In the genomic region with DNA sequence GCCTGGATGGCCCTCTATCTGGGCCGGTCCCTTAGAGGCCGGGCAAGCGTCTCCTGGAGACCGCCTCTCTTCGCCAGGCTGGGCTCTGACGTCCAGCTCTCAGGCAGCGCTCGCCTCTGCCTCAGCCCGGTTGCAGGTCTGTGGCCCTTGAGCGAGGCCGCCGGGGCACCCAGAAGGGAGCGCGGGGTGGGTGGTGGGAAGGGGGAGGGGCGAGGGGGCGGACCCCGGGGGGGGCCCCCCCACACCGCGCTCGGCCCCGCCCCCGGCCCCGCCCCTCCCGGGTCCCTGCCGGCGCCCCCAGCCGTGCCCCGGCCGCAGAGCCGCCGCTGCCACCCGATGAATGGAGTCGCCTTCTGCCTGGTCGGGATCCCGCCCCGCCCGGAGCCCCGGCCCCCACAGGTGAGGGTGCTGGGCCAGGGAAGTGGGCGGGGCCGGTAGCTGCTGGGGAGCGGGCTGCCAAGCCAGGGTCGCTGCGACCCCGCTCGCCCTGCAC, we compare ENCODE assay signal across 8 cellular contexts. TPM values are rescaled to one million over a fixed set of nuclear protein-coding genes. Genes with fewer than 3 reads are reported as not detected.
DNase-seq lines count a peak whose midpoint lies in the region; ATAC-seq, FAIRE-seq and TF ChIP-seq lines count a peak whose summit lies in the region.

A gene with protein sequence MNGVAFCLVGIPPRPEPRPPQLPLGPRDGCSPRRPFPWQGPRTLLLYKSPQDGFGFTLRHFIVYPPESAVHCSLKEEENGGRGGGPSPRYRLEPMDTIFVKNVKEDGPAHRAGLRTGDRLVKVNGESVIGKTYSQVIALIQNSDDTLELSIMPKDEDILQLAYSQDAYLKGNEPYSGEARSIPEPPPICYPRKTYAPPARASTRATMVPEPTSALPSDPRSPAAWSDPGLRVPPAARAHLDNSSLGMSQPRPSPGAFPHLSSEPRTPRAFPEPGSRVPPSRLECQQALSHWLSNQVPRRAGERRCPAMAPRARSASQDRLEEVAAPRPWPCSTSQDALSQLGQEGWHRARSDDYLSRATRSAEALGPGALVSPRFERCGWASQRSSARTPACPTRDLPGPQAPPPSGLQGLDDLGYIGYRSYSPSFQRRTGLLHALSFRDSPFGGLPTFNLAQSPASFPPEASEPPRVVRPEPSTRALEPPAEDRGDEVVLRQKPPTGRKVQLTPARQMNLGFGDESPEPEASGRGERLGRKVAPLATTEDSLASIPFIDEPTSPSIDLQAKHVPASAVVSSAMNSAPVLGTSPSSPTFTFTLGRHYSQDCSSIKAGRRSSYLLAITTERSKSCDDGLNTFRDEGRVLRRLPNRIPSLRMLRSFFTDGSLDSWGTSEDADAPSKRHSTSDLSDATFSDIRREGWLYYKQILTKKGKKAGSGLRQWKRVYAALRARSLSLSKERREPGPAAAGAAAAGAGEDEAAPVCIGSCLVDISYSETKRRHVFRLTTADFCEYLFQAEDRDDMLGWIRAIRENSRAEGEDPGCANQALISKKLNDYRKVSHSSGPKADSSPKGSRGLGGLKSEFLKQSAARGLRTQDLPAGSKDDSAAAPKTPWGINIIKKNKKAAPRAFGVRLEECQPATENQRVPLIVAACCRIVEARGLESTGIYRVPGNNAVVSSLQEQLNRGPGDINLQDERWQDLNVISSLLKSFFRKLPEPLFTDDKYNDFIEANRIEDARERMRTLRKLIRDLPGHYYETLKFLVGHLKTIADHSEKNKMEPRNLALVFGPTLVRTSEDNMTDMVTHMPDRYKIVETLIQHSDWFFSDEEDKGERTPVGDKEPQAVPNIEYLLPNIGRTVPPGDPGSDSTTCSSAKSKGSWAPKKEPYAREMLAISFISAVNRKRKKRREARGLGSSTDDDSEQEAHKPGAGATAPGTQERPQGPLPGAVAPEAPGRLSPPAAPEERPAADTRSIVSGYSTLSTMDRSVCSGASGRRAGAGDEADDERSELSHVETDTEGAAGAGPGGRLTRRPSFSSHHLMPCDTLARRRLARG (N-terminal part only) (plus strand): TSS at position 315 of the 493 bp plus-strand sequence. CDS start 22 bp downstream, at position 337.

- peak; percentile 77 for DNase-seq in GM23338 (ENCODE audit: low spot score)
- peak in 19 of 34 experiments; percentile 5 to 38 (median 22) for DNase-seq in T-cell
- DNase-seq in GM12878 (ENCODE audit: low read depth, low spot score), result no peak
- peak; percentile 78 to 90 (median 89) for DNase-seq in right cardiac atrium
- peak; percentile 77 for DNase-seq in pons (ENCODE audit: low spot score)

- H3K4me3 Mint-ChIP-seq in GM23338 (peak within 1 kb of the TSS; percentile 70), T-cell (peak within 1 kb of the TSS; percentile 58 to 74 (median 71))

- H2AFZ ChIP-seq in GM23338 (no peak within 1 kb of the TSS), GM12878 (ENCODE audit: control insufficient read depth, low read depth, low read length) (peak within 1 kb of the TSS; percentile 75)

- in situ Hi-C loops in GM12878 (cut with MboI), result no loop called here

- peaks cover 10% of the 10 kb centered on the region for H4K20me1 ChIP-seq in GM23338 (replicated peaks; ENCODE audit: insufficient read depth)
- H4K20me1 ChIP-seq in GM12878 (ENCODE audit: control insufficient read depth, insufficient read depth), result no peaks in the 10 kb centered on the region

- intact Hi-C loops in GM12878 (cut with micrococcal nuclease; ENCODE audit: unreplicated experiment), result loop anchor here (10.0 kb wide), 1 partner anchor 157 kb away; no protein-coding TSS in a partner anchor
- intact Hi-C loops in right cardiac atrium (cut with DNase I), result loop anchor here in 1 of 4 donors (10.0 kb wide), 1 partner anchor 237 kb away; no protein-coding TSS in a partner anchor

- peaks cover 8% of the 10 kb centered on the region; the same call in 2 of the 3 replicates for H3K36me3 Mint-ChIP-seq in GM23338 (ENCODE audit: low read depth)
- no peaks in the 10 kb centered on the region for H3K36me3 Mint-ChIP-seq in T-cell

- no peak for TF ChIP-seq CTCF in GM23338 (conservative IDR thresholded peaks at IDR 0.05; ENCODE audit: low read depth in 2 of 2)
- no peak for TF ChIP-seq CTCF in GM12878 (IDR thresholded peaks at IDR 0.05 in 2 of 3, conservative IDR thresholded peaks at IDR 0.05 in 1 of 3; ENCODE audit: control insufficient read depth in 2 of 3, extremely low read depth in 1 of 3, insufficient read depth in 1 of 3, low read depth in 3 of 3, low read length in 3 of 3)

- no peak within 1 kb of the TSS for H3K27ac ChIP-seq in GM23338 (ENCODE audit: low read depth)
- no peak within 1 kb of the TSS for H3K27ac ChIP-seq in GM12878 (ENCODE audit: control insufficient read depth, insufficient read depth)
- H3K27ac ChIP-seq in right cardiac atrium (ENCODE audit: low read length), result peak within 1 kb of the TSS; percentile 90

- H3K79me2 ChIP-seq in GM23338 (replicated peaks; ENCODE audit: insufficient read depth) (peaks cover 68% of the 10 kb centered on the region), GM12878 (ENCODE audit: control insufficient read depth, insufficient read depth, low read length) (no peaks in the 10 kb centered on the region)

- H3K4me3 ChIP-seq in GM23338 (peak within 1 kb of the TSS; percentile 87), GM12878 (peak within 1 kb of the TSS; percentile 80), right cardiac atrium (ENCODE audit: low read length) (peak within 1 kb of the TSS; percentile 90)

- no peak within 1 kb of the TSS for H3K27ac Mint-ChIP-seq in GM23338
- H3K27ac Mint-ChIP-seq in T-cell, result no peak within 1 kb of the TSS

- no peaks in the 10 kb centered on the region for H3K36me3 ChIP-seq in GM23338 (ENCODE audit: insufficient read depth)
- no peaks in the 10 kb centered on the region for H3K36me3 ChIP-seq in GM12878 (ENCODE audit: control insufficient read depth in 2 of 2, insufficient read depth in 2 of 2, low read length in 1 of 2)

- POLR2A ChIA-PET in T-cell (lab: Charles Lee), result no interaction called here
- POLR2A ChIA-PET in GM12878 (lab: Charles Lee), result interaction anchor here (0.6 kb wide), 2 partner anchors 76 to 266 kb away, joined by 3 read pairs; no protein-coding TSS in a partner anchor

- peaks cover 14% of the 10 kb centered on the region; the same call in 1 of the 2 replicates for H3F3A ChIP-seq in GM23338 (replicated peaks; ENCODE audit: low read depth)

- H3K27me3 ChIP-seq in GM23338 (ENCODE audit: insufficient read depth) (no peaks in the 10 kb centered on the region), GM12878 (replicated peaks in 1 of 2; ENCODE audit: control insufficient read depth in 2 of 2, insufficient read depth in 2 of 2, low read length in 1 of 2) (no peaks in the 10 kb centered on the region; a peak in 1 of 4 replicates), right cardiac atrium (ENCODE audit: control insufficient read depth, insufficient read depth) (no peaks in the 10 kb centered on the region)

- RAD21 ChIA-PET in GM12878 (lab: Charles Lee; ENCODE audit: unreplicated experiment), result interaction anchor here (1.8 to 2.5 kb wide), 2 partner anchors 57 to 240 kb away, joined by 6 read pairs; no protein-coding TSS in a partner anchor

- H3K27me3 Mint-ChIP-seq in GM23338 (ENCODE audit: insufficient read depth, low read depth, poor library complexity) (peaks cover 22% of the 10 kb centered on the region), T-cell (peaks cover 4 to 29% of the 10 kb centered on the region in 2 donors)

- SMC1A ChIA-PET in GM12878 (lab: Charles Lee; ENCODE audit: uncharacterized antibody, unreplicated experiment), result no interaction called here

- TF ChIP-seq POLR2A in GM12878 (IDR thresholded peaks at IDR 0.05; ENCODE audit: low read depth, low read length), result no peak; the same call in 1 of the 2 replicates

- H3K4me1 Mint-ChIP-seq in GM23338 (peaks cover 68% of the 10 kb centered on the region), T-cell (peaks cover 13 to 20% (median 17%) of the 10 kb centered on the region in 3 donors)

- H3K9me3 Mint-ChIP-seq in GM23338 (no peaks in the 10 kb centered on the region; the same call in 2 of the 3 replicates), T-cell (no peaks in the 10 kb centered on the region)

- H3K4me1 ChIP-seq in GM23338 (ENCODE audit: insufficient read depth) (peaks cover 52% of the 10 kb centered on the region), GM12878 (ENCODE audit: control insufficient read depth, insufficient read depth, low read length) (peaks cover 4% of the 10 kb centered on the region), right cardiac atrium (ENCODE audit: control insufficient read depth, insufficient read depth, low read length) (peaks cover 14% of the 10 kb centered on the region)

- ATAC-seq in GM23338 (peak; percentile 54), T-cell (replicated peaks in 1 of 4) (peak; percentile 54 to 70 (median 61)), GM12878 (peak; percentile 71), right cardiac atrium (peak; percentile 58 to 64), HG03139 (IDR thresholded peaks at IDR 0.05; ENCODE audit: unreplicated experiment) (no peak), HG03280 (IDR thresholded peaks at IDR 0.05; ENCODE audit: unreplicated experiment) (no peak), HG03571 (IDR thresholded peaks at IDR 0.05; ENCODE audit: unreplicated experiment) (no peak)

- H3K9me3 ChIP-seq in GM12878 (replicated peaks; ENCODE audit: control insufficient read depth, insufficient read depth, low read length) (no peaks in the 10 kb centered on the region), right cardiac atrium (ENCODE audit: control insufficient read depth, low read length) (no peaks in the 10 kb centered on the region)

- TF ChIP-seq RAD21 in GM12878 (IDR thresholded peaks at IDR 0.05; ENCODE audit: insufficient read depth, low read depth, low read length), result no peak

- WGBS in GM12878 (ENCODE audit: insufficient coverage, insufficient replicate concordance, low lambda C conversion rate, missing lambda C conversion rate), result 1% methylated on average over 10 of the region's 45 CpGs
- under 1% methylated on average over 45 of the region's 45 CpGs for WGBS in right cardiac atrium

- CTCF ChIA-PET in T-cell (lab: Charles Lee), result interaction anchor here (0.6 to 1.2 kb wide), 4 partner anchors 13 to 80 kb away, joined by 3 to 5 read pairs (median 4); no protein-coding TSS in a partner anchor
- CTCF ChIA-PET in GM12878 (lab: Yijun Ruan, JAX), result interaction anchor here (0.6 to 1.6 kb wide), 4 partner anchors 14 to 36 kb away, joined by 3 to 4 read pairs (median 3); no protein-coding TSS in a partner anchor

- no peak for TF ChIP-seq EP300 in GM12878 (IDR thresholded peaks at IDR 0.05; ENCODE audit: borderline replicate concordance in 1 of 2, control insufficient read depth in 1 of 2, low read depth in 2 of 2, low read length in 2 of 2)

- no peaks in the 10 kb centered on the region for H3K9me2 ChIP-seq in GM23338 (ENCODE audit: insufficient read depth)

- BruUV-seq in GM12878 (replicated peaks; lab: Mats Ljungman, UMichigan), result no TSS peak

- FAIRE-seq in GM12878 (lab: Jason Lieb, UNC), result no peak

- H3K9ac ChIP-seq in GM12878 (ENCODE audit: control insufficient read depth, insufficient read depth, low read length), result peak within 1 kb of the TSS; percentile 67; the same call in 1 of the 2 replicates

- H3K4me2 ChIP-seq in GM23338 (peak within 1 kb of the TSS; percentile 94), GM12878 (ENCODE audit: control insufficient read depth, insufficient read depth) (peak within 1 kb of the TSS; percentile 95)

RNA-seq across cellular contexts. Expression of the gene that starts here (rescaled TPM):
- total RNA-seq in GM23338 (2014; rRNA removed; shearing (Covaris generic)), result 116 and 150 TPM in 2 replicates
- polyA plus RNA-seq in GM23338 (2016; fragmentation: Nextera tagmentation; extraction: Ambion mirVana) (21.4 and 24.1 TPM in 2 replicates), GM12878 (2011; rRNA removed) (0.84 and 1.1 TPM in 2 replicates), GM12878 (2014; fragmentation: Illumina TruSeq; extraction: Trizol) (0.65 and 2.4 TPM in 2 replicates), GM12878 (2014; fragmentation: Nextera tagmentation; extraction: Ambion mirVana) (under 1 TPM; 0.23 to 0.35 TPM), GM12878 (2014; rRNA removed) (4.2 and 5.0 TPM in 2 replicates), GM12878 (2016; fragmentation: Nextera tagmentation; extraction: Ambion mirVana) (1 to 10 TPM in 1 of 2 experiments, under 1 TPM in 1; 0.75 to 1.8 TPM), right cardiac atrium (40.7 TPM)
- total RNA-seq in T-cell (1 to 10 TPM in 1 of 5 donors, under 1 TPM in 4; 0.40 to 1.2 (median 0.61) TPM), GM12878 (2014; rRNA removed) (2.1 and 2.9 TPM in 2 replicates), GM12878 (2014; rRNA removed; fragmentation: Illumina TruSeq; extraction: Trizol) (2.5 and 2.9 TPM in 2 replicates), GM12878 (2021) (5.6 and 5.8 TPM in 2 replicates), right cardiac atrium (10 to 100 TPM; 61.8 to 96.9 (median 77.4) TPM)
- 0.23 TPM in 1 of 2 replicates, not detected in the other for total RNA-seq in GM12878 (2013; cell fraction: nucleolus; rRNA removed)
- 0.43 TPM for polyA plus RNA-seq in GM12878 (2011; ENCODE audit: low read depth)
- polyA plus RNA-seq in GM12878 (2011; cell fraction: cytosol; rRNA removed), result 1.3 and 2.2 TPM in 2 replicates
- 3.7 and 4.3 TPM in 2 replicates for polyA plus RNA-seq in GM12878 (2011; cell fraction: nucleus; rRNA removed)
- polyA plus RNA-seq in GM12878 (2012), result 2.4 and 4.5 TPM in 2 replicates
- polyA minus RNA-seq in GM12878 (2011; rRNA and poly(A)+ RNA removed), result 1.5 and 3.4 TPM in 2 replicates
- 2.1 and 3.5 TPM in 2 replicates for polyA minus RNA-seq in GM12878 (2011; cell fraction: cytosol; rRNA and poly(A)+ RNA removed)
- 3.5 and 9.0 TPM in 2 replicates for polyA minus RNA-seq in GM12878 (2011; cell fraction: nucleus; rRNA and poly(A)+ RNA removed)

Comparison
In these comparisons a context has a peak if more than half of its experiments do, and no peak if none do; other contexts are left out.
1. RNA of the gene that starts here (total RNA-seq): 116 to 150 TPM in GM23338 and 61.8 to 96.9 TPM in right cardiac atrium; 0.23 to 5.8 TPM in GM12878 and 0.40 to 1.2 TPM in T-cell; every median in the first group is over 4 times any median in the second.
2. ATAC-seq: peak in GM23338 (single experiment), T-cell (4 of 4), GM12878 (single experiment) and right cardiac atrium (2 of 2); none in HG03139 (single experiment), HG03280 (single experiment) and HG03571 (single experiment).
3. Peak in every context shown above with its lines, with median percentiles within 50 percentile points of each other: H3K4me3 ChIP-seq.